In genomic region chr18:59820663-59821062, GRCh38 we compare ENCODE assay signal across 16 cellular contexts.
DNase-seq lines count a peak whose midpoint lies in the region; ATAC-seq and TF ChIP-seq lines count a peak whose summit lies in the region.
"Had no signal": no experiment of that assay in that cellular context is flagged by ENCODE, and none has a peak within 500 bp of the region (broad histone marks: within the 10 kb centered on the region; RNA-seq: fewer than 3 reads in every experiment).

No MANE protein-coding gene starts in this region.

- POLR2A ChIA-PET in AG04449 (lab: Yijun Ruan, JAX): no interaction called here
- POLR2A ChIA-PET in SK-N-SH (lab: Yijun Ruan, JAX): no interaction called here

- WGBS in SK-N-SH (ENCODE audit: low lambda C conversion rate): 67% methylated on average over 2 of the region's 2 CpGs

- no peaks in the 10 kb centered on the region for H3K36me3 ChIP-seq in SK-N-SH (replicated peaks in 1 of 2; ENCODE audit: control insufficient read depth in 1 of 2, insufficient read depth in 2 of 2, low read length in 1 of 2)

- no peaks in the 10 kb centered on the region for H3K79me2 ChIP-seq in SK-N-SH (ENCODE audit: insufficient read depth)

- TF ChIP-seq CTCF in AG04449 (IDR thresholded peaks at IDR 0.05; ENCODE audit: insufficient read depth, low read length, missing control alignments) (no peak), SK-N-SH (IDR thresholded peaks at IDR 0.05) (no peak), fibroblast of the aortic adventitia (IDR thresholded peaks at IDR 0.05; ENCODE audit: insufficient read depth, low read length) (no peak)

- peak overlapping the region in 1 of 2 experiments; percentile 54; a peak in 2 of 4 replicates for H3K27ac ChIP-seq in SK-N-SH (ENCODE audit: low read depth in 2 of 2, low read length in 1 of 2)
- H3K27ac ChIP-seq: 22Rv1 had no signal

- no peak for TF ChIP-seq EP300 in SK-N-SH (IDR thresholded peaks at IDR 0.05; ENCODE audit: borderline replicate concordance in 1 of 2, low read depth in 1 of 2, low read length in 1 of 2)

- no peaks in the 10 kb centered on the region for H3K9me2 ChIP-seq in SK-N-SH

- H3K4me1 ChIP-seq in SK-N-SH (ENCODE audit: control insufficient read depth in 1 of 2, insufficient read depth in 2 of 2, low read depth in 1 of 2, low read length in 1 of 2): peaks cover 0 to 12% of the 10 kb centered on the region in 2 experiments; a peak in 1 of 4 replicates
- H3K4me1 ChIP-seq: Caco-2 had no signal

- no peak for TF ChIP-seq RAD21 in SK-N-SH (IDR thresholded peaks at IDR 0.05; ENCODE audit: low read length)

- no peaks in the 10 kb centered on the region for H3K27me3 ChIP-seq in SK-N-SH (ENCODE audit: insufficient read depth)

- DNase-seq in AG04449 (ENCODE audit: low read depth, low spot score) (peak; percentile 47), GM03348 (ENCODE audit: low spot score) (peak; percentile 68), SK-N-SH (no peak), fibroblast of the aortic adventitia (ENCODE audit: low read depth) (peak; percentile 89), foreskin melanocyte (no peak), middle frontal gyrus (ENCODE audit: extremely low spot score, low spot score) (no peak), NCI-H226 (no peak), Right ventricle myocardium inferior (ENCODE audit: missing footprints) (no peak)
- DNase-seq: AML-193, Caco-2, H7, NCI-H1105, NCI-H1694 treated with DMSO at 0.1 percent for 48 hours, NCI-H526 treated with DMSO at 0.1 percent for 48 hours, SHP77 treated with DMSO at 0.1 percent for 48 hours had no signal

- intact Hi-C loops in Right ventricle myocardium inferior (cut with DNase I): loop anchor here (5.0 kb wide), 4 partner anchors 38 to 513 kb away; partner anchors contain the start of gene CCBE1

- H3K9ac ChIP-seq in SK-N-SH: no peak overlapping the region

- peaks cover 22% of the 10 kb centered on the region for H3F3A ChIP-seq in SK-N-SH (replicated peaks; ENCODE audit: insufficient read depth)

- peak overlapping the region; percentile 0; the same call in 1 of the 2 replicates for H3K4me2 ChIP-seq in SK-N-SH

- no peaks in the 10 kb centered on the region for H4K20me1 ChIP-seq in SK-N-SH (ENCODE audit: insufficient read depth)

- no peak overlapping the region for H2AFZ ChIP-seq in SK-N-SH (ENCODE audit: low read depth)

- no peak for ATAC-seq in Right ventricle myocardium inferior

- no peaks in the 10 kb centered on the region for H3K9me3 ChIP-seq in SK-N-SH
- H3K9me3 ChIP-seq: Caco-2 had no signal

- no peak overlapping the region for H3K4me3 ChIP-seq in AG04449 (ENCODE audit: low read depth, low read length)
- no peak overlapping the region for H3K4me3 ChIP-seq in SK-N-SH (ENCODE audit: low read depth in 2 of 2, low read length in 1 of 2)
- H3K4me3 ChIP-seq in fibroblast of the aortic adventitia (ENCODE audit: low read depth, low read length): no peak overlapping the region

- CTCF ChIA-PET in AG04449 (lab: Yijun Ruan, JAX): interaction anchor here (1.0 to 7.5 kb wide), 5 partner anchors 10 to 361 kb away, joined by 3 to 258 read pairs (median 45); partner anchors contain the start of gene CCBE1
- CTCF ChIA-PET in SK-N-SH (lab: Yijun Ruan, JAX): interaction anchor here (2.4 to 9.4 kb wide), 3 partner anchors 363 to 512 kb away, joined by 7 to 276 read pairs (median 45); no protein-coding TSS in a partner anchor

TF ChIP-seq in SK-N-SH, 30 proteins besides CTCF, POLR2A, EP300 and RAD21:
- TF ChIP-seq TCF12 (IDR thresholded peaks at IDR 0.05): peak; percentile 67
- no peak for TF ChIP-seq FOSL2 (IDR thresholded peaks at IDR 0.05; ENCODE audit: borderline replicate concordance, low read depth)

Comparison
In these comparisons a context has a peak if more than half of its experiments do, and no peak if none do; other contexts are left out.
1. DNase-seq: peak in AG04449 (single experiment), GM03348 (single experiment) and fibroblast of the aortic adventitia (single experiment); none in SK-N-SH (single experiment), foreskin melanocyte (single experiment), middle frontal gyrus (single experiment), NCI-H226 (single experiment) and Right ventricle myocardium inferior (single experiment).